Comparison of ENCODE assay signal across 8 cellular contexts in genomic region chr1:59290173-59290954, GRCh38. TPM values are rescaled to one million over a fixed set of nuclear protein-coding genes. Genes with fewer than 3 reads are reported as not detected.
A peak's percentile ranks its signal among the peaks of the same experiment; 100 is the strongest.
DNase-seq lines count a peak whose midpoint lies in the region; ATAC-seq and TF ChIP-seq lines count a peak whose summit lies in the region.

No MANE protein-coding gene starts in this region.

- POLR2A ChIA-PET in activated B cell treated with CpG ODN at 0.5 μM for 24 hours (lab: Charles Lee) = interaction anchor here (0.6 to 1.0 kb wide), 3 partner anchors 24 to 506 kb away, joined by 3 to 5 read pairs (median 4); partner anchors contain the start of gene JUN

- H3K4me1 Mint-ChIP-seq in activated B cell treated with CpG ODN at 0.5 μM for 24 hours = peaks cover 37% of the 10 kb centered on the region

- no peaks in the 10 kb centered on the region for H3K9me3 Mint-ChIP-seq in activated B cell treated with CpG ODN at 0.5 μM for 24 hours

- intact Hi-C loops in activated B cell treated with CpG ODN at 0.5 μM for 24 hours (cut with micrococcal nuclease) = loop anchor here (1.0 to 10.0 kb wide), 3 partner anchors 216 to 550 kb away; no protein-coding TSS in a partner anchor

- DNase-seq in stimulated activated CD4-positive, alpha-beta T cell treated with anti-CD3 and anti-CD28 coated beads, Interleukin-15, amount 100 ng/mL, for 24 hours = peak; percentile 18
- no peak for DNase-seq in stimulated activated CD4-positive, alpha-beta T cell treated with anti-CD3 and anti-CD28 coated beads, Interleukin-1b, Interleukin-23, amount 100 ng/mL, for 48 hours
- DNase-seq in HCEC 1CT (peak; percentile 54), M059J (ENCODE audit: low read depth) (peak; percentile 72), activated B cell treated with CpG ODN at 0.5 μM for 24 hours (no peak), islet precursor cell (peak; percentile 73), HK-2 (ENCODE audit: unreplicated experiment) (no peak), T1000 (lab: John Stamatoyannopoulos, UW) (no peak)

- ATAC-seq in activated B cell treated with CpG ODN at 0.5 μM for 24 hours (ENCODE audit: low read depth) = peak; percentile 67

- H3K4me3 Mint-ChIP-seq in activated B cell treated with CpG ODN at 0.5 μM for 24 hours = no peak overlapping the region

- H3K36me3 Mint-ChIP-seq in activated B cell treated with CpG ODN at 0.5 μM for 24 hours (ENCODE audit: low read depth) = no peaks in the 10 kb centered on the region

- TF ChIP-seq CTCF in activated B cell treated with CpG ODN at 0.5 μM for 24 hours (IDR thresholded peaks at IDR 0.05) = no peak

- H3K27ac Mint-ChIP-seq in activated B cell treated with CpG ODN at 0.5 μM for 24 hours = peak overlapping the region; percentile 15

- CTCF ChIA-PET in activated B cell treated with CpG ODN at 0.5 μM for 24 hours (lab: Charles Lee) = interaction anchor here (0.6 to 1.6 kb wide), 5 partner anchors 18 to 505 kb away, joined by 3 to 5 read pairs (median 3); no protein-coding TSS in a partner anchor

- no peaks in the 10 kb centered on the region for H3K27me3 Mint-ChIP-seq in activated B cell treated with CpG ODN at 0.5 μM for 24 hours

RNA-seq across cellular contexts. Expression of gene FGGY, which starts 6.5 kb away (rescaled TPM):
- 5.4 and 5.9 TPM in 2 replicates for total RNA-seq in M059J (2014; rRNA removed; shearing (Covaris generic))
- 22.1 and 24.0 TPM in 2 replicates for total RNA-seq in activated B cell treated with CpG ODN at 0.5 μM for 24 hours

Comparison
In these comparisons a context has a peak if more than half of its experiments do, and no peak if none do; other contexts are left out.
1. DNase-seq: peak in stimulated activated CD4-positive, alpha-beta T cell treated with anti-CD3 and anti-CD28 coated beads, Interleukin-15, amount 100 ng/mL, for 24 hours (single experiment), HCEC 1CT (single experiment), M059J (single experiment) and islet precursor cell (single experiment); none in stimulated activated CD4-positive, alpha-beta T cell treated with anti-CD3 and anti-CD28 coated beads, Interleukin-1b, Interleukin-23, amount 100 ng/mL, for 48 hours (single experiment), activated B cell treated with CpG ODN at 0.5 μM for 24 hours (single experiment), HK-2 (single experiment) and T1000 (single experiment).